ENCODE assay signal across 13 cellular contexts in genomic region chr2:85765081-85765731, GRCh38. TPM values are rescaled to one million over a fixed set of nuclear protein-coding genes. Genes with fewer than 3 reads are reported as not detected.
DNase-seq lines count a peak whose midpoint lies in the region; ATAC-seq, FAIRE-seq and TF ChIP-seq lines count a peak whose summit lies in the region.
"Had no signal": no experiment of that assay in that cellular context is flagged by ENCODE, and none has a peak within 500 bp of the region (broad histone marks: within the 10 kb centered on the region; RNA-seq: fewer than 3 reads in every experiment).

No MANE protein-coding gene starts in this region.

- peaks cover 3% of the 10 kb centered on the region for H3K27me3 Mint-ChIP-seq in nephron progenitor cell (ENCODE audit: low read depth, poor library complexity)

- no peaks in the 10 kb centered on the region for H3K36me3 ChIP-seq in K562 (ENCODE audit: control insufficient read depth, insufficient read depth, low read length)

- WGBS in K562 (ENCODE audit: insufficient coverage, low coverage, missing lambda C conversion rate): 2% methylated on average over 26 of the region's 26 CpGs

- H3K79me2 ChIP-seq in K562 (ENCODE audit: control insufficient read depth, insufficient read depth, low read length): no peaks in the 10 kb centered on the region

- H3K27ac ChIP-seq in K562 (ENCODE audit: extremely low read depth, low read depth, low read length): no peak overlapping the region
- H3K27ac ChIP-seq: RWPE1 had no signal

- H3K27me3 ChIP-seq in K562 (ENCODE audit: control insufficient read depth in 2 of 2, insufficient read depth in 2 of 2, low read length in 2 of 2): peaks cover 44 to 85% of the 10 kb centered on the region in 2 experiments
- H3K27me3 ChIP-seq: tibial artery had no signal

- no peaks in the 10 kb centered on the region for H3K9me3 ChIP-seq in K562 (replicated peaks; ENCODE audit: control insufficient read depth, insufficient read depth, low read depth, low read length)
- H3K9me3 ChIP-seq: tibial artery had no signal

- H3K9me3 Mint-ChIP-seq in nephron progenitor cell: no peaks in the 10 kb centered on the region
- H3K9me3 Mint-ChIP-seq: HFFc6 had no signal

- no peak overlapping the region for H3K9ac ChIP-seq in K562 (ENCODE audit: insufficient read depth in 1 of 2, low read depth in 2 of 2, low read length in 2 of 2)

- TF ChIP-seq CTCF in K562 (IDR thresholded peaks at IDR 0.05 in 2 of 3, conservative IDR thresholded peaks at IDR 0.05 in 1 of 3; ENCODE audit: insufficient read depth in 2 of 3, low read depth in 1 of 3, low read length in 3 of 3): no peak
- no peak for TF ChIP-seq CTCF in nephron progenitor cell (IDR thresholded peaks at IDR 0.05)

- peaks cover 0 to 8% of the 10 kb centered on the region in 2 experiments; a peak in 2 of 5 replicates for H3K4me1 ChIP-seq in K562 (replicated peaks in 1 of 2; ENCODE audit: control insufficient read depth in 2 of 2, insufficient read depth in 2 of 2, low read length in 2 of 2)

- ATAC-seq in K562: no peak
- ATAC-seq in HG02970 (IDR thresholded peaks at IDR 0.05; ENCODE audit: low FRiP score, unreplicated experiment): no peak
- no peak for ATAC-seq in activated CD4-positive, CD25-positive, alpha-beta regulatory T cell treated with anti-CD3 and anti-CD28 coated beads, Interleukin-2, amount 50 U/mL, for 24 hours

- DNase-seq in Daoy (ENCODE audit: low read depth) (peak; percentile 66), NCI-H1105 treated with DMSO at 0.1 percent for 48 hours (lab: John Stamatoyannopoulos, UW) (peak; percentile 88), K562 (ENCODE audit: extremely low read depth in 1 of 4, low spot score in 3 of 4) (no peak), nephron progenitor cell (peak; percentile 83), NCI-H187 (lab: John Stamatoyannopoulos, UW) (no peak), NCI-H526 treated with DMSO at 0.1 percent for 48 hours (lab: John Stamatoyannopoulos, UW) (no peak)
- DNase-seq: activated CD8-positive, alpha-beta memory T cell treated with anti-CD3 and anti-CD28 coated beads for 24 hours; CD8-positive, alpha-beta memory T cell; HFFc6; tibial artery had no signal

- H3K4me2 ChIP-seq in K562 (ENCODE audit: insufficient read depth, low read length): no peak overlapping the region

- no peak for TF ChIP-seq RAD21 in K562 (CRISPR knock-in tag; conservative IDR thresholded peaks at IDR 0.05 in 1 of 2, IDR thresholded peaks at IDR 0.05 in 1 of 2)

- no peak overlapping the region for H3K4me3 ChIP-seq in K562
- H3K4me3 ChIP-seq: tibial artery had no signal

- intact Hi-C loops in K562 (cut with micrococcal nuclease): no loop called here

- peak overlapping the region; percentile 78 for H3K4me3 Mint-ChIP-seq in nephron progenitor cell
- H3K4me3 Mint-ChIP-seq: CD8-positive, alpha-beta memory T cell; HFFc6 had no signal

- no peak overlapping the region for H2AFZ ChIP-seq in K562 (ENCODE audit: low read depth, low read length)

- BruUV-seq in K562 (replicated peaks; lab: Mats Ljungman, UMichigan): no TSS peak

- TF ChIP-seq EP300 in K562 (IDR thresholded peaks at IDR 0.05; ENCODE audit: low read length): no peak

- in situ Hi-C loops in K562 (cut with MboI): no loop called here

- H4K20me1 ChIP-seq in K562 (replicated peaks; ENCODE audit: control insufficient read depth, insufficient read depth, low read length): no peaks in the 10 kb centered on the region; the same call in 1 of the 2 replicates

- CTCF ChIA-PET in K562 (lab: Yijun Ruan, JAX; ENCODE audit: low intra/inter-chr PET ratio): no interaction called here

- no peak for TF ChIP-seq POLR2A in K562 (conservative IDR thresholded peaks at IDR 0.05)

- peaks cover 5% of the 10 kb centered on the region for H3K9me1 ChIP-seq in K562 (ENCODE audit: control insufficient read depth, insufficient read depth, low read length)

- no peaks in the 10 kb centered on the region for H3K36me3 Mint-ChIP-seq in nephron progenitor cell (ENCODE audit: low read depth)
- H3K36me3 Mint-ChIP-seq: CD8-positive, alpha-beta memory T cell had no signal

- peaks cover 98% of the 10 kb centered on the region for H3K4me1 Mint-ChIP-seq in nephron progenitor cell

- no peak for FAIRE-seq in K562 (lab: Jason Lieb, UNC)

- peak overlapping the region; percentile 99 for H3K27ac Mint-ChIP-seq in nephron progenitor cell

- POLR2A ChIA-PET in K562 (lab: Yijun Ruan, JAX): interaction anchor here (0.6 kb wide), 1 partner anchor 38 kb away, joined by 4 read pairs; no protein-coding TSS in a partner anchor

TF ChIP-seq in K562, 482 proteins besides CTCF, POLR2A, EP300 and RAD21:
- TF ChIP-seq HBP1 (CRISPR knock-in tag; IDR thresholded peaks at IDR 0.05) (no peak), PBX2 (CRISPR knock-in tag; IDR thresholded peaks at IDR 0.05; ENCODE audit: low read depth) (no peak), PBX2 (tag; conservative IDR thresholded peaks at IDR 0.05; ENCODE audit: low read depth) (peak; percentile 89), PKNOX1 (IDR thresholded peaks at IDR 0.05) (peak; percentile 84), NR2C2 (CRISPR knock-in tag; IDR thresholded peaks at IDR 0.05) (no peak), NR2C2 (tag; IDR thresholded peaks at IDR 0.05) (no peak), MEIS2 (IDR thresholded peaks at IDR 0.05; ENCODE audit: partially characterized antibody) (peak; percentile 90), ZNF253 (CRISPR knock-in tag; conservative IDR thresholded peaks at IDR 0.05) (no peak)
TF ChIP-seq in K562: peak in this region for 3.

RNA-seq across cellular contexts. Expression of gene ATOH8, which starts 11.4 kb away (rescaled TPM):
- 10.0 and 17.7 TPM in 2 replicates for total RNA-seq in Daoy (2014; rRNA removed; shearing (Covaris generic))
- total RNA-seq in K562 (2011; cell fraction: chromatin; rRNA removed; ENCODE audit: low replicate concordance): not detected in 2 replicates
- not detected in 2 replicates for total RNA-seq in K562 (2011; cell fraction: nucleolus; rRNA removed)
- total RNA-seq in K562 (2011; cell fraction: nucleoplasm; rRNA removed): not detected in 2 replicates
- total RNA-seq in K562 (2014; rRNA removed) (not detected in 2 replicates), K562 (2014; rRNA removed; fragmentation: Illumina TruSeq; extraction: Trizol) (not detected in 2 replicates), K562 (2015; rRNA removed; fragmentation: Illumina TruSeq; extraction: Trizol) (not detected in 2 replicates), K562 (2021) (not detected in 2 replicates)
- polyA plus RNA-seq in K562 (2011; rRNA removed) (not detected in 2 replicates), K562 (2014; fragmentation: Illumina TruSeq; extraction: Trizol) (not detected in 2 replicates), K562 (2014; fragmentation: Nextera tagmentation; extraction: Ambion mirVana) (not detected), K562 (2014; rRNA removed) (not detected in 2 replicates)
- polyA plus RNA-seq in K562 (2011; cell fraction: cytosol; rRNA removed): not detected in 2 replicates
- polyA plus RNA-seq in K562 (2011; cell fraction: nucleus; rRNA removed): not detected in 2 replicates
- polyA plus RNA-seq in K562 (2012): not detected in 2 replicates
- polyA minus RNA-seq in K562 (2011; rRNA and poly(A)+ RNA removed): not detected in 2 replicates
- polyA minus RNA-seq in K562 (2011; cell fraction: cytosol; rRNA and poly(A)+ RNA removed): not detected in 2 replicates
- polyA minus RNA-seq in K562 (2011; cell fraction: nucleus; rRNA and poly(A)+ RNA removed): not detected in 2 replicates
- total RNA-seq: CD8-positive, alpha-beta memory T cell had no signal
- polyA plus RNA-seq: CD8-positive, alpha-beta memory T cell had no signal

Comparison
In these comparisons a context has a peak if more than half of its experiments do, and no peak if none do; other contexts are left out.
1. DNase-seq: peak in Daoy (single experiment), NCI-H1105 treated with DMSO at 0.1 percent for 48 hours (single experiment) and nephron progenitor cell (single experiment); none in K562 (0 of 4), NCI-H187 (0 of 2) and NCI-H526 treated with DMSO at 0.1 percent for 48 hours (single experiment).